8 cellular contexts compared by ENCODE assay signal in the genomic region with DNA sequence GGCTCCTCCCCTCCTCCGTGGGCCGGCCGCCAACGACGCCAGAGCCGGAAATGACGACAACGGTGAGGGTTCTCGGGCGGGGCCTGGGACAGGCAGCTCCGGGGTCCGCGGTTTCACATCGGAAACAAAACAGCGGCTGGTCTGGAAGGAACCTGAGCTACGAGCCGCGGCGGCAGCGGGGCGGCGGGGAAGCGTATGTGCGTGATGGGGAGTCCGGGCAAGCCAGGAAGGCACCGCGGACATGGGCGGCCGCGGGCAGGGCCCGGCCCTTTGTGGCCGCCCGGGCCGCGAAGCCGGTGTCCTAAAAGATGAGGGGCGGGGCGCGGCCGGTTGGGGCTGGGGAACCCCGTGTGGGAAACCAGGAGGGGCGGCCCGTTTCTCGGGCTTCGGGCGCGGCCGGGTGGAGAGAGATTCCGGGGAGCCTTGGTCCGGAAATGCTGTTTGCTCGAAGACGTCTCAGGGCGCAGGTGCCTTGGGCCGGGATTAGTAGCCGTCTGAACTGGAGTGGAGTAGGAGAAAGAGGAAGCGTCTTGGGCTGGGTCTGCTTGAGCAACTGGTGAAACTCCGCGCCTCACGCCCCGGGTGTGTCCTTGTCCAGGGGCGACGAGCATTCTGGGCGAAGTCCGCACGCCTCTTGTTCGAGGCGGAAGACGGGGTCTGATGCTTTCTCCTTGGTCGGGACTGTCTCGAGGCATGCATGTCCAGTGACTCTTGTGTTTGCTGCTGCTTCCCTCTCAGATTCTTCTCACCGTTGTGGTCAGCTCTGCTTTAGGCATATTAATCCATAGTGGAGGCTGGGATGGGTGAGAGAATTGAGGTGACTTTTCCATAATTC. TPM values are rescaled to one million over a fixed set of nuclear protein-coding genes. Genes with fewer than 3 reads are reported as not detected.
A peak's percentile ranks its signal among the peaks of the same experiment; 100 is the strongest.
DNase-seq lines count a peak whose midpoint lies in the region; ATAC-seq and TF ChIP-seq lines count a peak whose summit lies in the region.

A gene (plus strand): TSS at position 121 of the 835 bp plus-strand sequence. CDS start 11,513 bp downstream, outside the sequence.

- ATAC-seq in GM19324 (IDR thresholded peaks at IDR 0.05; ENCODE audit: low FRiP score, unreplicated experiment) (peak; percentile 94), HG03460 (IDR thresholded peaks at IDR 0.05; ENCODE audit: unreplicated experiment) (peak; percentile 89), left colon (peak; percentile 90)

- peak within 1 kb of the TSS; percentile 94 for H3K27ac ChIP-seq in BLaER1
- peak within 1 kb of the TSS; percentile 81 to 89 for H3K27ac ChIP-seq in coronary artery

- peaks cover 29% of the 10 kb centered on the region for H3K4me1 Mint-ChIP-seq in activated CD4-positive, alpha-beta T cell treated with anti-CD3 and anti-CD28 coated beads, Interleukin-2, amount 10 ng/mL, durations not matched to agents 7 days and 5 days

- peaks cover 21% of the 10 kb centered on the region for H3K9me3 Mint-ChIP-seq in activated CD4-positive, alpha-beta T cell treated with anti-CD3 and anti-CD28 coated beads, Interleukin-2, amount 10 ng/mL, durations not matched to agents 7 days and 5 days

- CTCF ChIA-PET in activated CD4-positive, alpha-beta T cell treated with anti-CD3 and anti-CD28 coated beads, Interleukin-2, amount 10 ng/mL, durations not matched to agents 7 days and 5 days (lab: Charles Lee): interaction anchor here (0.6 to 1.6 kb wide), 8 partner anchors 9 to 330 kb away, joined by 3 to 6 read pairs (median 3); a partner anchor contains a TSS

- peak; percentile 97 for DNase-seq in NCI-H69 (lab: John Stamatoyannopoulos, UW)
- DNase-seq in activated CD4-positive, alpha-beta T cell treated with anti-CD3 and anti-CD28 coated beads, Interleukin-2, amount 10 ng/mL, durations not matched to agents 7 days and 5 days: peak; percentile 98
- peak; percentile 96 for DNase-seq in coronary artery (ENCODE audit: low spot score)
- DNase-seq in left colon: peak; percentile 94 to 99
- DNase-seq in stimulated activated CD4-positive, alpha-beta T cell treated with anti-CD3 and anti-CD28 coated beads, Interleukin-1b, Interleukin-23, amount 100 ng/mL, for 4 hours (ENCODE audit: low read depth in 2 of 2): peak; percentile 99 to 100

- POLR2A ChIA-PET in activated CD4-positive, alpha-beta T cell treated with anti-CD3 and anti-CD28 coated beads, Interleukin-2, amount 10 ng/mL, durations not matched to agents 7 days and 5 days (lab: Charles Lee): interaction anchor here (0.8 to 1.0 kb wide), 2 partner anchors 10 to 322 kb away, joined by 4 to 5 read pairs; a partner anchor contains a TSS

- H3K9me3 ChIP-seq in BLaER1: peaks cover 20% of the 10 kb centered on the region; the same call in 1 of the 2 replicates

- H3K27me3 ChIP-seq in BLaER1: no peaks in the 10 kb centered on the region

- H3K27ac Mint-ChIP-seq in activated CD4-positive, alpha-beta T cell treated with anti-CD3 and anti-CD28 coated beads, Interleukin-2, amount 10 ng/mL, durations not matched to agents 7 days and 5 days: peak within 1 kb of the TSS; percentile 100

- H3K9ac ChIP-seq in BLaER1: peak within 1 kb of the TSS; percentile 92

- H3K36me3 ChIP-seq in BLaER1: no peaks in the 10 kb centered on the region

- peaks cover 32% of the 10 kb centered on the region; the same call in 1 of the 2 replicates for H4K20me1 ChIP-seq in BLaER1

- H3K36me3 Mint-ChIP-seq in activated CD4-positive, alpha-beta T cell treated with anti-CD3 and anti-CD28 coated beads, Interleukin-2, amount 10 ng/mL, durations not matched to agents 7 days and 5 days (ENCODE audit: low read depth): peaks cover 30% of the 10 kb centered on the region

- peak within 1 kb of the TSS; percentile 85 for H3K4me2 ChIP-seq in BLaER1

- H3K4me3 ChIP-seq in BLaER1 (peak within 1 kb of the TSS; percentile 93), coronary artery (peak within 1 kb of the TSS; percentile 80)

- intact Hi-C loops in left colon (cut with DNase I, micrococcal nuclease): no loop called here

- peaks cover 18% of the 10 kb centered on the region for H3K4me1 ChIP-seq in BLaER1

- H3K4me3 Mint-ChIP-seq in activated CD4-positive, alpha-beta T cell treated with anti-CD3 and anti-CD28 coated beads, Interleukin-2, amount 10 ng/mL, durations not matched to agents 7 days and 5 days: peak within 1 kb of the TSS; percentile 80

- TF ChIP-seq CTCF in coronary artery (IDR thresholded peaks at IDR 0.05): no peak

- no peaks in the 10 kb centered on the region for H3K27me3 Mint-ChIP-seq in activated CD4-positive, alpha-beta T cell treated with anti-CD3 and anti-CD28 coated beads, Interleukin-2, amount 10 ng/mL, durations not matched to agents 7 days and 5 days

RNA-seq across cellular contexts. Expression of the gene that starts here (rescaled TPM):
- total RNA-seq in activated CD4-positive, alpha-beta T cell treated with anti-CD3 and anti-CD28 coated beads, Interleukin-2, amount 10 ng/mL, durations not matched to agents 7 days and 5 days: 10 to 100 TPM; 41.9 to 44.3 TPM
- total RNA-seq in left colon: 100 to 1,000 TPM; 100 to 132 TPM

Comparison
In these comparisons a context has a peak if more than half of its experiments do, and no peak if none do; other contexts are left out.
1. Peak in every context shown above with its lines: DNase-seq, ATAC-seq, H3K4me3 ChIP-seq and H3K27ac ChIP-seq.